Comparison of ENCODE assay signal across 1 cellular context in genomic region chr2:39778775-39779751, GRCh38.
A peak's percentile ranks its signal among the peaks of the same experiment; 100 is the strongest.
TF ChIP-seq lines count a peak whose summit lies in the region.

THUMPD2 (minus strand) TSS chr2:39779258; CDS start chr2:39779239, 19 bp downstream.

TF ChIP-seq in SK-N-SH treated with all-trans-retinoic acid at 6 μM for 48 hours, 23 proteins besides CTCF, POLR2A, EP300 and RAD21 (continued from another document):
- TF ChIP-seq PATZ1 (CRISPR knock-in tag; IDR thresholded peaks at IDR 0.05; ENCODE audit: borderline replicate concordance) (no peak), RARB (CRISPR knock-in tag; IDR thresholded peaks at IDR 0.05) (no peak), BACH2 (CRISPR knock-in tag; IDR thresholded peaks at IDR 0.05; ENCODE audit: borderline replicate concordance) (no peak), ZC3H10 (CRISPR knock-in tag; IDR thresholded peaks at IDR 0.05) (no peak), ZNF8 (CRISPR knock-in tag; IDR thresholded peaks at IDR 0.05) (0 out of 2 replicates have a peak, but pooled peaks have one; percentile 2), ZNF70 (CRISPR knock-in tag; IDR thresholded peaks at IDR 0.05) (peak; percentile 48; the same call in 1 of the 2 replicates)
- TF ChIP-seq, protein P1, sequence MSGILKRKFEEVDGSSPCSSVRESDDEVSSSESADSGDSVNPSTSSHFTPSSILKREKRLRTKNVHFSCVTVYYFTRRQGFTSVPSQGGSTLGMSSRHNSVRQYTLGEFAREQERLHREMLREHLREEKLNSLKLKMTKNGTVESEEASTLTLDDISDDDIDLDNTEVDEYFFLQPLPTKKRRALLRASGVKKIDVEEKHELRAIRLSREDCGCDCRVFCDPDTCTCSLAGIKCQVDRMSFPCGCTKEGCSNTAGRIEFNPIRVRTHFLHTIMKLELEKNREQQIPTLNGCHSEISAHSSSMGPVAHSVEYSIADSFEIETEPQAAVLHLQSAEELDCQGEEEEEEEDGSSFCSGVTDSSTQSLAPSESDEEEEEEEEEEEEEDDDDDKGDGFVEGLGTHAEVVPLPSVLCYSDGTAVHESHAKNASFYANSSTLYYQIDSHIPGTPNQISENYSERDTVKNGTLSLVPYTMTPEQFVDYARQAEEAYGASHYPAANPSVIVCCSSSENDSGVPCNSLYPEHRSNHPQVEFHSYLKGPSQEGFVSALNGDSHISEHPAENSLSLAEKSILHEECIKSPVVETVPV (CRISPR knock-in tag; IDR thresholded peaks at IDR 0.05): 0 out of 2 replicates have a peak, but pooled peaks have one; percentile 29
- TF ChIP-seq, protein P2, sequence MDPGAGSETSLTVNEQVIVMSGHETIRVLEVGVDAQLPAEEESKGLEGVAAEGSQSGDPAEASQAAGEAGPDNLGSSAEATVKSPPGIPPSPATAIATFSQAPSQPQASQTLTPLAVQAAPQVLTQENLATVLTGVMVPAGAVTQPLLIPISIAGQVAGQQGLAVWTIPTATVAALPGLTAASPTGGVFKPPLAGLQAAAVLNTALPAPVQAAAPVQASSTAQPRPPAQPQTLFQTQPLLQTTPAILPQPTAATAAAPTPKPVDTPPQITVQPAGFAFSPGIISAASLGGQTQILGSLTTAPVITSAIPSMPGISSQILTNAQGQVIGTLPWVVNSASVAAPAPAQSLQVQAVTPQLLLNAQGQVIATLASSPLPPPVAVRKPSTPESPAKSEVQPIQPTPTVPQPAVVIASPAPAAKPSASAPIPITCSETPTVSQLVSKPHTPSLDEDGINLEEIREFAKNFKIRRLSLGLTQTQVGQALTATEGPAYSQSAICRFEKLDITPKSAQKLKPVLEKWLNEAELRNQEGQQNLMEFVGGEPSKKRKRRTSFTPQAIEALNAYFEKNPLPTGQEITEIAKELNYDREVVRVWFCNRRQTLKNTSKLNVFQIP (CRISPR knock-in tag; IDR thresholded peaks at IDR 0.05; ENCODE audit: borderline replicate concordance, low read depth): no peak
TF ChIP-seq in SK-N-SH treated with all-trans-retinoic acid at 6 μM for 48 hours: peak in this region for 9.
